In genomic region chr11:22666320-22666699, GRCh38 we compare ENCODE assay signal across 8 cellular contexts. TPM values are rescaled to one million over a fixed set of nuclear protein-coding genes. Genes with fewer than 3 reads are reported as not detected.
DNase-seq lines count a peak whose midpoint lies in the region; ATAC-seq, FAIRE-seq and TF ChIP-seq lines count a peak whose summit lies in the region.

Gene GAS2 (plus strand): TSS chr11:22666611. CDS start chr11:22674870, 8,259 bp downstream.

- TF ChIP-seq POLR2A in ovary (IDR thresholded peaks at IDR 0.05): no peak

- no peak within 1 kb of the TSS for H3K27ac ChIP-seq in HUES48 (ENCODE audit: low read depth, low read length)
- H3K27ac ChIP-seq in esophagus (ENCODE audit: low read depth in 2 of 2, low read length in 1 of 2): no peak within 1 kb of the TSS
- no peak within 1 kb of the TSS for H3K27ac ChIP-seq in ovary

- CTCF ChIA-PET in activated CD4-positive, alpha-beta T cell treated with anti-CD3 and anti-CD28 coated beads for 36 hours (lab: Charles Lee): interaction anchor here (0.7 to 1.6 kb wide), 4 partner anchors 11 to 121 kb away, joined by 3 to 4 read pairs (median 4); no protein-coding TSS in a partner anchor

- H3K27me3 ChIP-seq in HUES48 (ENCODE audit: control insufficient read depth, insufficient read depth, low read length) (peaks cover 28% of the 10 kb centered on the region), esophagus (ENCODE audit: control insufficient read depth in 1 of 2, insufficient read depth in 2 of 2, low read length in 2 of 2) (peaks cover 0 to 4% of the 10 kb centered on the region in 2 donors), ovary (no peaks in the 10 kb centered on the region)

- peak within 1 kb of the TSS; percentile 66 for H3K4me3 Mint-ChIP-seq in activated CD4-positive, alpha-beta T cell treated with anti-CD3 and anti-CD28 coated beads for 36 hours

- no peaks in the 10 kb centered on the region for H3K36me3 Mint-ChIP-seq in activated CD4-positive, alpha-beta T cell treated with anti-CD3 and anti-CD28 coated beads for 36 hours (ENCODE audit: low read depth)

- peaks cover 21% of the 10 kb centered on the region for H3K4me1 Mint-ChIP-seq in activated CD4-positive, alpha-beta T cell treated with anti-CD3 and anti-CD28 coated beads for 36 hours

- H3K36me3 ChIP-seq in HUES48 (ENCODE audit: control insufficient read depth, insufficient read depth, low read length): no peaks in the 10 kb centered on the region
- no peaks in the 10 kb centered on the region for H3K36me3 ChIP-seq in esophagus (ENCODE audit: control insufficient read depth in 2 of 2, insufficient read depth in 2 of 2, low read length in 1 of 2)
- H3K36me3 ChIP-seq in ovary: no peaks in the 10 kb centered on the region

- no peaks in the 10 kb centered on the region for H3K9me3 Mint-ChIP-seq in activated CD4-positive, alpha-beta T cell treated with anti-CD3 and anti-CD28 coated beads for 36 hours (ENCODE audit: low read depth)

- intact Hi-C loops in activated CD4-positive, alpha-beta T cell treated with anti-CD3 and anti-CD28 coated beads for 36 hours (cut with DNase I, micrococcal nuclease): loop anchor here in 1 of 2 experiments (10.0 kb wide), 1 partner anchor 332 kb away; the partner anchor contains the start of gene SLC17A6
- intact Hi-C loops in ovary (cut with DNase I): no loop called here

- peak; percentile 19 for ATAC-seq in activated CD4-positive, alpha-beta T cell treated with anti-CD3 and anti-CD28 coated beads for 36 hours

- WGBS in esophagus, 2 donors: 5 to 7% methylated on average over 8 of the region's 8 CpGs
- WGBS in ovary, 3 donors: 0 to 3% (median 0%) methylated on average over 8 of the region's 8 CpGs

- DNase-seq in activated CD4-positive, alpha-beta T cell treated with anti-CD3 and anti-CD28 coated beads for 36 hours: no peak
- no peak for DNase-seq in activated CD4-positive, alpha-beta T cell treated with anti-CD3 and anti-CD28 coated beads, Interleukin-2, amount 50 U/mL, for 1 hour
- DNase-seq in ovary (no peak), urothelium cell line (ENCODE audit: low spot score) (no peak), HPDE6-E6E7 (ENCODE audit: extremely low spot score) (no peak)
- no peak for DNase-seq in stimulated activated CD4-positive, alpha-beta T cell treated with anti-CD3 and anti-CD28 coated beads, Interleukin-12 subunit alpha, Interleukin-12 subunit beta, amount 100 ng/mL, for 4 hours

- TF ChIP-seq EP300 in ovary (IDR thresholded peaks at IDR 0.05): no peak

- H3K27ac Mint-ChIP-seq in activated CD4-positive, alpha-beta T cell treated with anti-CD3 and anti-CD28 coated beads for 36 hours: peak within 1 kb of the TSS; percentile 29

- H3K4me1 ChIP-seq in HUES48 (ENCODE audit: control insufficient read depth, insufficient read depth, low read length) (peaks cover 16% of the 10 kb centered on the region), esophagus (ENCODE audit: control insufficient read depth in 2 of 2, insufficient read depth in 2 of 2, low read length in 1 of 2) (peaks cover 2 to 3% of the 10 kb centered on the region in 2 donors), ovary (ENCODE audit: insufficient read depth) (peaks cover 4% of the 10 kb centered on the region)

- H3K4me3 ChIP-seq in HUES48 (ENCODE audit: low read depth, low read length) (peak within 1 kb of the TSS; percentile 73), esophagus (ENCODE audit: low read depth in 1 of 2, low read length in 2 of 2) (peak within 1 kb of the TSS; percentile 39 to 56), ovary (peak within 1 kb of the TSS; percentile 9)

- TF ChIP-seq CTCF in ovary (IDR thresholded peaks at IDR 0.05): no peak

- FAIRE-seq in urothelium cell line (lab: Jason Lieb, UNC): no peak

- H3K9me3 ChIP-seq in HUES48 (ENCODE audit: control insufficient read depth, insufficient read depth, low read length) (no peaks in the 10 kb centered on the region), esophagus (ENCODE audit: control insufficient read depth in 2 of 2, insufficient read depth in 1 of 2, low read depth in 1 of 2, low read length in 1 of 2) (no peaks in the 10 kb centered on the region), ovary (no peaks in the 10 kb centered on the region)

- H3K27me3 Mint-ChIP-seq in activated CD4-positive, alpha-beta T cell treated with anti-CD3 and anti-CD28 coated beads for 36 hours: peaks cover 37% of the 10 kb centered on the region

- POLR2A ChIA-PET in activated CD4-positive, alpha-beta T cell treated with anti-CD3 and anti-CD28 coated beads for 36 hours (lab: Charles Lee): no interaction called here

- peak within 1 kb of the TSS; percentile 48 for H3K9ac ChIP-seq in HUES48 (ENCODE audit: low read depth, low read length)

RNA-seq across cellular contexts. Expression of gene GAS2, which starts in this region (rescaled TPM):
- 1 to 10 TPM; 1.3 to 1.4 TPM for total RNA-seq in activated CD4-positive, alpha-beta T cell treated with anti-CD3 and anti-CD28 coated beads for 36 hours
- under 1 TPM; 0.43 to 0.46 TPM for polyA plus RNA-seq in esophagus
- total RNA-seq in ovary: 1 to 10 TPM; 3.0 to 10.0 (median 4.2) TPM
- 1 to 10 TPM in 1 of 2 donors, under 1 TPM in 1; 0.76 to 1.1 TPM for polyA plus RNA-seq in ovary

Comparison
In these comparisons a context has a peak if more than half of its experiments do, and no peak if none do; other contexts are left out.
1. H3K4me3 ChIP-seq: peak in every context shown above with its lines; median percentile 73 in HUES48; 48 in esophagus; 9 in ovary.